16 cellular contexts compared by ENCODE assay signal in the genomic region with DNA sequence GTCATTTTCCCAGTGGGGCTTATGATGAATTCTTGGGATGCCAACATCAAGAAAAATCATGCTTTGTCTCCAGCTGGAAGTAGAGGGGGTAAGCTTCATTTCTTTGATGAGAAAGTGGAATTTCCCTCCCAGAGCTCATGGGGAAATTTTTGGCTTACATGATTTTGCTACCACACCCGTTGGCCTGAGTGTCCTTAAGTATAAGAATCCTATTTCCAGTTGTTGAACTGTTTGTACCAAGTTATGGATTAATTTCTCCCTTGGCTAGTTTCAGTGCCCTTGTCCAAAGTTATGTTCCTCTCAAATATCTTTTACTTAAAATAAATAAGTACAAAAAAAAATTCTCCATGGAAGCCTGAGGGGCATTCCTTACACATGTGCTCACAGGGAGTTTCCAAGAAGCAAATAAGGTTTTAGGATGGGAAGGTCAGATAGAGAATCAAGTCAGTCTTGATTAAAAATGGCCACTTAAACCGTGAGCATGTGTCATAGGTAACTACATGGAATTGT.
DNase-seq lines count a peak whose midpoint lies in the region; ATAC-seq, FAIRE-seq and TF ChIP-seq lines count a peak whose summit lies in the region.
"Had no signal": no experiment of that assay in that cellular context is flagged by ENCODE, and none has a peak within 500 bp of the region (broad histone marks: within the 10 kb centered on the region; RNA-seq: fewer than 3 reads in every experiment).

No MANE protein-coding gene starts in this region.

- TF ChIP-seq POLR2A in stomach (IDR thresholded peaks at IDR 0.05), result no peak

- intact Hi-C loops in stomach (cut with DNase I; ENCODE audit: low total_unique reads), result no loop called here
- intact Hi-C loops in upper lobe of right lung (cut with DNase I), result no loop called here

- H3K27me3 ChIP-seq in bronchial epithelial cell (ENCODE audit: control insufficient read depth, insufficient read depth, low read length) (no peaks in the 10 kb centered on the region), stomach (no peaks in the 10 kb centered on the region), upper lobe of right lung (no peaks in the 10 kb centered on the region)

- H3K4me3 ChIP-seq in bronchial epithelial cell (ENCODE audit: low read depth, low read length), result no peak overlapping the region
- H3K4me3 ChIP-seq in stomach, result no peak overlapping the region
- no peak overlapping the region for H3K4me3 ChIP-seq in upper lobe of right lung
- H3K4me3 ChIP-seq: K562, SK-N-MC had no signal

- no peak for FAIRE-seq in bronchial epithelial cell (lab: Jason Lieb, UNC)
- FAIRE-seq: K562 had no signal

- no peak for TF ChIP-seq EP300 in stomach (IDR thresholded peaks at IDR 0.05)

- no peak for ATAC-seq in GM21515 (IDR thresholded peaks at IDR 0.05; ENCODE audit: unreplicated experiment)
- ATAC-seq in upper lobe of right lung, result no peak
- ATAC-seq: K562 had no signal

- TF ChIP-seq CTCF in bronchial epithelial cell (IDR thresholded peaks at IDR 0.05; ENCODE audit: insufficient read depth, low read length, severe bottlenecking) (no peak), stomach (IDR thresholded peaks at IDR 0.05) (no peak), upper lobe of right lung (IDR thresholded peaks at IDR 0.05) (no peak)

- peaks cover 8 to 26% (median 20%) of the 10 kb centered on the region in 4 donors for H3K9me3 ChIP-seq in stomach
- H3K9me3 ChIP-seq in upper lobe of right lung, result peaks cover 10% of the 10 kb centered on the region

- peaks cover 0 to 9% (median 5%) of the 10 kb centered on the region in 4 donors for H3K4me1 ChIP-seq in stomach
- H3K4me1 ChIP-seq in upper lobe of right lung, result peaks cover 7% of the 10 kb centered on the region

- 44 to 73% (median 69%) methylated on average over 2 of the region's 2 CpGs for WGBS in stomach, 5 donors

- DNase-seq in LHCN-M2 (ENCODE audit: low read depth) (peak; percentile 26), bronchial epithelial cell (ENCODE audit: low read depth) (peak; percentile 61), hepatic stellate cell (ENCODE audit: low spot score) (peak; percentile 19), stomach (no peak), NCI-H510A treated with DMSO at 0.1 percent for 48 hours (lab: John Stamatoyannopoulos, UW) (no peak), DMS 273 (lab: John Stamatoyannopoulos, UW; ENCODE audit: unreplicated experiment) (no peak), upper lobe of right lung (no peak)
- DNase-seq: activated B cell treated with CpG ODN at 0.5 μM for 24 hours; CD4-positive, CD25-positive, alpha-beta regulatory T cell; effector memory CD4-positive, alpha-beta T cell; NCI-H1930; stimulated activated CD4-positive, alpha-beta T cell treated with anti-CD3 and anti-CD28 coated beads, Interleukin-4, amount 100 ng/mL, for 1 hour; stimulated activated naive CD4-positive, alpha-beta T cell had no signal

- H3K27ac ChIP-seq in stomach (peak overlapping the region in 4 of 5 donors; percentile 44 to 57 (median 50)), upper lobe of right lung (no peak overlapping the region)
- H3K27ac ChIP-seq: SK-N-MC had no signal

- no peaks in the 10 kb centered on the region for H3K36me3 ChIP-seq in bronchial epithelial cell (ENCODE audit: control insufficient read depth, insufficient read depth, low read length)
- H3K36me3 ChIP-seq in stomach, result no peaks in the 10 kb centered on the region
- H3K36me3 ChIP-seq in upper lobe of right lung, result no peaks in the 10 kb centered on the region

Comparison
In these comparisons a context has a peak if more than half of its experiments do, and no peak if none do; other contexts are left out.
1. DNase-seq: peak in LHCN-M2 (single experiment), bronchial epithelial cell (single experiment) and hepatic stellate cell (single experiment); none in stomach (single experiment), NCI-H510A treated with DMSO at 0.1 percent for 48 hours (single experiment), DMS 273 (single experiment) and upper lobe of right lung (single experiment).